15 cellular contexts compared by ENCODE assay signal in genomic region chr6:53112404-53112803, GRCh38. TPM values are rescaled to one million over a fixed set of nuclear protein-coding genes. Genes with fewer than 3 reads are reported as not detected.
DNase-seq lines count a peak whose midpoint lies in the region; ATAC-seq and TF ChIP-seq lines count a peak whose summit lies in the region.
"Had no signal": no experiment of that assay in that cellular context is flagged by ENCODE, and none has a peak within 500 bp of the region (broad histone marks: within the 10 kb centered on the region; RNA-seq: fewer than 3 reads in every experiment).

No MANE protein-coding gene starts in this region.

- no peaks in the 10 kb centered on the region for H3K4me1 Mint-ChIP-seq in activated T-helper 17 cell treated with anti-CD3 and anti-CD28 coated beads, Interleukin-2, amount 50 U/mL, for 72 hours
- H3K4me1 Mint-ChIP-seq in neural progenitor cell = peaks cover 4% of the 10 kb centered on the region

- no peak overlapping the region for H3K9ac ChIP-seq in neural progenitor cell

- H3K27ac ChIP-seq in neural progenitor cell = no peak overlapping the region
- no peak overlapping the region for H3K27ac ChIP-seq in vagina

- intact Hi-C loops in vagina (cut with DNase I) = no loop called here

- H3K36me3 Mint-ChIP-seq in activated T-helper 17 cell treated with anti-CD3 and anti-CD28 coated beads, Interleukin-2, amount 50 U/mL, for 72 hours (ENCODE audit: low read depth) = no peaks in the 10 kb centered on the region
- H3K36me3 Mint-ChIP-seq in neural progenitor cell = no peaks in the 10 kb centered on the region

- no peaks in the 10 kb centered on the region for H3K27me3 ChIP-seq in neural progenitor cell
- no peaks in the 10 kb centered on the region for H3K27me3 ChIP-seq in vagina

- peak; percentile 44 for ATAC-seq in activated T-helper 17 cell treated with anti-CD3 and anti-CD28 coated beads, Interleukin-2, amount 50 U/mL, for 72 hours (replicated peaks)

- H3K27ac Mint-ChIP-seq in activated T-helper 17 cell treated with anti-CD3 and anti-CD28 coated beads, Interleukin-2, amount 50 U/mL, for 72 hours = no peak overlapping the region
- H3K27ac Mint-ChIP-seq in neural progenitor cell = peak overlapping the region; percentile 67
- H3K27ac Mint-ChIP-seq: nephron progenitor cell had no signal

- no peak overlapping the region for H2AFZ ChIP-seq in neural progenitor cell (replicated peaks)

- no peaks in the 10 kb centered on the region for H3F3A ChIP-seq in neural progenitor cell (ENCODE audit: low read depth)

- H3K9me3 ChIP-seq in neural progenitor cell (ENCODE audit: low read depth) (no peaks in the 10 kb centered on the region), vagina (no peaks in the 10 kb centered on the region)

- DNase-seq in DMS79 treated with DMSO at 0.1 percent for 48 hours (lab: John Stamatoyannopoulos, UW) (peak; percentile 39), DMS79 (lab: John Stamatoyannopoulos, UW) (no peak), NCI-H2029 (lab: John Stamatoyannopoulos, UW) (peak; percentile 35), neural progenitor cell (ENCODE audit: low spot score) (no peak), HEK293T (ENCODE audit: extremely low spot score) (no peak), GM20000 (ENCODE audit: low spot score) (no peak), vagina (ENCODE audit: extremely low spot score in 2 of 2) (no peak)
- DNase-seq: activated CD8-positive, alpha-beta memory T cell treated with anti-CD3 and anti-CD28 coated beads, Interleukin-2, amount 50 U/mL, for 48 hours; NCI-H1436; nephron progenitor cell; stimulated activated naive CD4-positive, alpha-beta T cell treated with Interleukin-2 at 50 U/mL for 16 hours; SW 1271 had no signal

- no peak overlapping the region for H3K4me3 ChIP-seq in neural progenitor cell
- no peak overlapping the region for H3K4me3 ChIP-seq in vagina

- H3K36me3 ChIP-seq in neural progenitor cell (no peaks in the 10 kb centered on the region), vagina (no peaks in the 10 kb centered on the region)

- no peak for TF ChIP-seq CTCF in neural progenitor cell (IDR thresholded peaks at IDR 0.05)
- TF ChIP-seq CTCF in GM20000 (IDR thresholded peaks at IDR 0.05; ENCODE audit: extremely low read depth, missing control alignments) = no peak
- no peak for TF ChIP-seq CTCF in vagina (IDR thresholded peaks at IDR 0.05)

- TF ChIP-seq POLR2A in vagina (IDR thresholded peaks at IDR 0.05) = no peak

- no peak overlapping the region for H3K4me2 ChIP-seq in neural progenitor cell

- peaks cover 5% of the 10 kb centered on the region for H3K9me3 Mint-ChIP-seq in activated T-helper 17 cell treated with anti-CD3 and anti-CD28 coated beads, Interleukin-2, amount 50 U/mL, for 72 hours
- no peaks in the 10 kb centered on the region for H3K9me3 Mint-ChIP-seq in neural progenitor cell

- H3K27me3 Mint-ChIP-seq in activated T-helper 17 cell treated with anti-CD3 and anti-CD28 coated beads, Interleukin-2, amount 50 U/mL, for 72 hours = no peaks in the 10 kb centered on the region
- peaks cover 6% of the 10 kb centered on the region for H3K27me3 Mint-ChIP-seq in neural progenitor cell (ENCODE audit: insufficient read depth, low read depth)

- no peaks in the 10 kb centered on the region for H4K20me1 ChIP-seq in neural progenitor cell (ENCODE audit: low read depth)

- no peak overlapping the region for H3K4me3 Mint-ChIP-seq in activated T-helper 17 cell treated with anti-CD3 and anti-CD28 coated beads, Interleukin-2, amount 50 U/mL, for 72 hours
- H3K4me3 Mint-ChIP-seq in neural progenitor cell = no peak overlapping the region
- H3K4me3 Mint-ChIP-seq: nephron progenitor cell had no signal

- H3K79me2 ChIP-seq in neural progenitor cell (ENCODE audit: low read depth) = no peaks in the 10 kb centered on the region

- no peaks in the 10 kb centered on the region for H3K4me1 ChIP-seq in neural progenitor cell
- H3K4me1 ChIP-seq in vagina = peaks cover 8% of the 10 kb centered on the region

- POLR2A ChIA-PET in HEK293T (lab: Yijun Ruan, JAX) = no interaction called here

- CTCF ChIA-PET in HEK293T (lab: Yijun Ruan, JAX) = interaction anchor here (1.2 kb wide), 1 partner anchor 371 kb away, joined by 3 read pairs; no protein-coding TSS in a partner anchor

TF ChIP-seq in HEK293T, 16 proteins besides CTCF, POLR2A, EP300 and RAD21:
- TF ChIP-seq FOXM1 (IDR thresholded peaks at IDR 0.05; ENCODE audit: borderline replicate concordance) (no peak), NFRKB (IDR thresholded peaks at IDR 0.05) (no peak), ZNF384 (IDR thresholded peaks at IDR 0.05) (no peak), TARDBP (IDR thresholded peaks at IDR 0.05) (no peak), FOXK2 (IDR thresholded peaks at IDR 0.05) (no peak), L3MBTL2 (conservative IDR thresholded peaks at IDR 0.05) (no peak), ARNT (IDR thresholded peaks at IDR 0.05) (no peak), ELF4 (IDR thresholded peaks at IDR 0.05) (no peak), SUZ12 (IDR thresholded peaks at IDR 0.05) (no peak), BHLHE40 (IDR thresholded peaks at IDR 0.05; ENCODE audit: borderline replicate concordance) (no peak), SP1 (IDR thresholded peaks at IDR 0.05) (no peak), CTBP1 (IDR thresholded peaks at IDR 0.05; ENCODE audit: borderline replicate concordance) (no peak), HDGF (IDR thresholded peaks at IDR 0.05; ENCODE audit: borderline replicate concordance) (no peak), FOXA1 (IDR thresholded peaks at IDR 0.05) (no peak), LEF1 (IDR thresholded peaks at IDR 0.05; ENCODE audit: borderline replicate concordance) (no peak)
- TF ChIP-seq, protein P1, sequence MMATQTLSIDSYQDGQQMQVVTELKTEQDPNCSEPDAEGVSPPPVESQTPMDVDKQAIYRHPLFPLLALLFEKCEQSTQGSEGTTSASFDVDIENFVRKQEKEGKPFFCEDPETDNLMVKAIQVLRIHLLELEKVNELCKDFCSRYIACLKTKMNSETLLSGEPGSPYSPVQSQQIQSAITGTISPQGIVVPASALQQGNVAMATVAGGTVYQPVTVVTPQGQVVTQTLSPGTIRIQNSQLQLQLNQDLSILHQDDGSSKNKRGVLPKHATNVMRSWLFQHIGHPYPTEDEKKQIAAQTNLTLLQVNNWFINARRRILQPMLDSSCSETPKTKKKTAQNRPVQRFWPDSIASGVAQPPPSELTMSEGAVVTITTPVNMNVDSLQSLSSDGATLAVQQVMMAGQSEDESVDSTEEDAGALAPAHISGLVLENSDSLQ (IDR thresholded peaks at IDR 0.05) = no peak
TF ChIP-seq in HEK293T: peak in this region for 0.

RNA-seq across cellular contexts. Expression of gene GCM1, which starts 36.2 kb away (rescaled TPM):
- under 1 TPM; 0.11 to 0.13 TPM for total RNA-seq in activated T-helper 17 cell treated with anti-CD3 and anti-CD28 coated beads, Interleukin-2, amount 50 U/mL, for 72 hours
- total RNA-seq in neural progenitor cell (ENCODE audit: low replicate concordance) (not detected in 2 replicates), vagina (not detected)
- total RNA-seq: A172, epithelial cell of proximal tubule had no signal

RNA-seq across cellular contexts. Expression of gene FBXO9, which starts 47.2 kb away (rescaled TPM):
- 10 to 100 TPM; 53.2 to 58.2 TPM for total RNA-seq in activated T-helper 17 cell treated with anti-CD3 and anti-CD28 coated beads, Interleukin-2, amount 50 U/mL, for 72 hours
- total RNA-seq in neural progenitor cell (ENCODE audit: low replicate concordance) = 26.7 and 50.8 TPM in 2 replicates
- 61.4 TPM for total RNA-seq in vagina

RNA-seq across cellular contexts. Expression of gene CILK1, which starts 50.8 kb away (rescaled TPM):
- total RNA-seq in activated T-helper 17 cell treated with anti-CD3 and anti-CD28 coated beads, Interleukin-2, amount 50 U/mL, for 72 hours = 1 to 10 TPM; 3.8 to 6.2 TPM
- 11.5 and 17.5 TPM in 2 replicates for total RNA-seq in neural progenitor cell (ENCODE audit: low replicate concordance)
- total RNA-seq in vagina = 14.2 TPM

Comparison
In these comparisons a context has a peak if more than half of its experiments do, and no peak if none do; other contexts are left out.
1. DNase-seq: peak in DMS79 treated with DMSO at 0.1 percent for 48 hours (single experiment) and NCI-H2029 (single experiment); none in DMS79 (single experiment), neural progenitor cell (single experiment), HEK293T (single experiment), GM20000 (single experiment) and vagina (0 of 2).